Comparison of ENCODE assay signal across 10 cellular contexts in the genomic region with DNA sequence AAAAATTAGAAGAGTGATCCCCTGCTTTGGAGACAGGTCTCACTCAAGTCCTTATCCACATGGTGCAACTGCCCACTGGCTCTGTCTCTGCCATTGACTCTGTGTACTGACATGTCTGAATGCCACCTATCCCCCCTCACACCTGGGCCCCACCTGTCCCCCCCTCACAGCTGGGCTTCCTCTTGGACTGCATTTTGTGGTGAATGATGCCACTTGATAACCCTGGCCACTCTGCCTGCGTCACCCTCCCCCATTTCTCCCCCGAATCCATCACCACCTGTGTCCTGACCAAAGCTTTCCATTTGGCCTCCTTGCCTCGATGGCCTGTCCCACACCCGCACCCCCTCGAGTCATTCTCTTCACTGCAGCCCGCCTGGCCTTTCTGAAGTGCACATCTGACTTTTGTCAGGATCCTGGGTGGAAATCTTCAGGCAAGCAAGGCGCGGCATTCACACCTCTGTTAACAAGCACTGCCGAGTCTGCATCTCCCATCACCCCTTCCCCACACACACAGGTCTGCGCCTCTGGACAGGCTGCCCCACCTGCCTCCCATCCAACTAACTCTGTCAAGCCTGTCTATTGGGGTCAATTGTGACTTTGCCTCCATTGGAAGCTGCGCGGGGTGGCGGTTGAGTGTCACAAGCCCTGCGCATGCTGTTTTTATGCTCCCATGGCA.
A peak's percentile ranks its signal among the peaks of the same experiment; 100 is the strongest.
DNase-seq lines count a peak whose midpoint lies in the region; ATAC-seq and TF ChIP-seq lines count a peak whose summit lies in the region.
"Had no signal": no experiment of that assay in that cellular context is flagged by ENCODE, and none has a peak within 500 bp of the region (broad histone marks: within the 10 kb centered on the region; RNA-seq: fewer than 3 reads in every experiment).

No MANE protein-coding gene starts in this region.

- H3K9me3 Mint-ChIP-seq in stimulated activated naive CD8-positive, alpha-beta T cell treated with anti-CD3 and anti-CD28 coated beads, Interleukin-15, Interleukin-2, amounts not matched to agents 100 ng/mL and 50 ng/mL, for 24 hours = no peaks in the 10 kb centered on the region
- no peaks in the 10 kb centered on the region for H3K9me3 Mint-ChIP-seq in activated T-helper 2 cell treated with anti-CD3 and anti-CD28 coated beads, Interferon-gamma antibody, Interleukin-2, Interleukin-4, amounts not matched to agents 10 μg/mL and 5 μg/mL and 100 μg/mL, durations not matched to agents 14 hours and 24 hours and 36 hours

- peak overlapping the region; percentile 68 for H3K4me3 ChIP-seq in kidney epithelial cell (ENCODE audit: low read depth, low read length)
- H3K4me3 ChIP-seq: gastroesophageal sphincter had no signal

- ATAC-seq in stimulated activated naive CD8-positive, alpha-beta T cell treated with anti-CD3 and anti-CD28 coated beads, Interleukin-15, Interleukin-2, amounts not matched to agents 100 U/mL and 50 U/mL, for 24 hours = no peak
- ATAC-seq: gastroesophageal sphincter had no signal

- H3K27me3 Mint-ChIP-seq in stimulated activated naive CD8-positive, alpha-beta T cell treated with anti-CD3 and anti-CD28 coated beads, Interleukin-15, Interleukin-2, amounts not matched to agents 100 ng/mL and 50 ng/mL, for 24 hours = no peaks in the 10 kb centered on the region
- H3K27me3 Mint-ChIP-seq in activated T-helper 2 cell treated with anti-CD3 and anti-CD28 coated beads, Interferon-gamma antibody, Interleukin-2, Interleukin-4, amounts not matched to agents 10 μg/mL and 5 μg/mL and 100 μg/mL, durations not matched to agents 14 hours and 24 hours and 36 hours (ENCODE audit: low read depth) = no peaks in the 10 kb centered on the region

- H3K4me1 Mint-ChIP-seq in stimulated activated naive CD8-positive, alpha-beta T cell treated with anti-CD3 and anti-CD28 coated beads, Interleukin-15, Interleukin-2, amounts not matched to agents 100 ng/mL and 50 ng/mL, for 24 hours (ENCODE audit: low read depth) = peaks cover 92% of the 10 kb centered on the region
- H3K4me1 Mint-ChIP-seq in activated T-helper 2 cell treated with anti-CD3 and anti-CD28 coated beads, Interferon-gamma antibody, Interleukin-2, Interleukin-4, amounts not matched to agents 10 μg/mL and 5 μg/mL and 100 μg/mL, durations not matched to agents 14 hours and 24 hours and 36 hours (ENCODE audit: low read depth) = peaks cover 64% of the 10 kb centered on the region

- no peak for TF ChIP-seq CTCF in kidney epithelial cell (IDR thresholded peaks at IDR 0.05; ENCODE audit: insufficient read depth, low read length, poor library complexity, severe bottlenecking)

- H3K36me3 Mint-ChIP-seq in stimulated activated naive CD8-positive, alpha-beta T cell treated with anti-CD3 and anti-CD28 coated beads, Interleukin-15, Interleukin-2, amounts not matched to agents 100 ng/mL and 50 ng/mL, for 24 hours (ENCODE audit: low read depth) = peaks cover 85% of the 10 kb centered on the region
- peaks cover 81% of the 10 kb centered on the region for H3K36me3 Mint-ChIP-seq in activated T-helper 2 cell treated with anti-CD3 and anti-CD28 coated beads, Interferon-gamma antibody, Interleukin-2, Interleukin-4, amounts not matched to agents 10 μg/mL and 5 μg/mL and 100 μg/mL, durations not matched to agents 14 hours and 24 hours and 36 hours (ENCODE audit: low read depth)

- peak overlapping the region; percentile 90 for H3K4me3 Mint-ChIP-seq in stimulated activated naive CD8-positive, alpha-beta T cell treated with anti-CD3 and anti-CD28 coated beads, Interleukin-15, Interleukin-2, amounts not matched to agents 100 ng/mL and 50 ng/mL, for 24 hours
- peak overlapping the region; percentile 86 for H3K4me3 Mint-ChIP-seq in activated T-helper 2 cell treated with anti-CD3 and anti-CD28 coated beads, Interferon-gamma antibody, Interleukin-2, Interleukin-4, amounts not matched to agents 10 μg/mL and 5 μg/mL and 100 μg/mL, durations not matched to agents 14 hours and 24 hours and 36 hours (ENCODE audit: low read depth)

- no peak for DNase-seq in stimulated activated naive CD8-positive, alpha-beta T cell treated with anti-CD3 and anti-CD28 coated beads, Interleukin-15, Interleukin-2, amounts not matched to agents 100 U/mL and 50 U/mL, for 24 hours
- DNase-seq in activated T-helper 2 cell treated with anti-CD3 and anti-CD28 coated beads, Interferon-gamma antibody, Interleukin-2, Interleukin-4, amounts not matched to agents 10 μg/mL and 5 μg/mL and 100 μg/mL, durations not matched to agents 14 hours and 24 hours and 36 hours (ENCODE audit: low spot score) = no peak
- DNase-seq in kidney epithelial cell (ENCODE audit: low read depth) (no peak), Kasumi-1 (lab: John Stamatoyannopoulos, UW) (no peak), foreskin melanocyte (no peak), OCI-M1 (lab: John Stamatoyannopoulos, UW) (no peak), NCI-H526 treated with DMSO at 0.1 percent for 48 hours (lab: John Stamatoyannopoulos, UW) (no peak)
- DNase-seq: occipital lobe had no signal

- no peaks in the 10 kb centered on the region for H3K27me3 ChIP-seq in kidney epithelial cell (ENCODE audit: control insufficient read depth, insufficient read depth, low read length)
- H3K27me3 ChIP-seq: gastroesophageal sphincter had no signal

- H3K36me3 ChIP-seq in kidney epithelial cell (ENCODE audit: control insufficient read depth, insufficient read depth, low read length) = no peaks in the 10 kb centered on the region

- peak overlapping the region; percentile 97 for H3K27ac Mint-ChIP-seq in stimulated activated naive CD8-positive, alpha-beta T cell treated with anti-CD3 and anti-CD28 coated beads, Interleukin-15, Interleukin-2, amounts not matched to agents 100 ng/mL and 50 ng/mL, for 24 hours
- peak overlapping the region; percentile 86 for H3K27ac Mint-ChIP-seq in activated T-helper 2 cell treated with anti-CD3 and anti-CD28 coated beads, Interferon-gamma antibody, Interleukin-2, Interleukin-4, amounts not matched to agents 10 μg/mL and 5 μg/mL and 100 μg/mL, durations not matched to agents 14 hours and 24 hours and 36 hours

- intact Hi-C loops in activated T-helper 2 cell treated with anti-CD3 and anti-CD28 coated beads, Interferon-gamma antibody, Interleukin-2, Interleukin-4, amounts not matched to agents 10 μg/mL and 5 μg/mL and 100 μg/mL, durations not matched to agents 14 hours and 24 hours and 36 hours (cut with micrococcal nuclease) = no loop called here
